ENCODE assay signal across 29 cellular contexts in genomic region chr1:246065592-246065991, GRCh38.
DNase-seq lines count a peak whose midpoint lies in the region; ATAC-seq and TF ChIP-seq lines count a peak whose summit lies in the region.
"Had no signal": no experiment of that assay in that cellular context is flagged by ENCODE, and none has a peak within 500 bp of the region (broad histone marks: within the 10 kb centered on the region; RNA-seq: fewer than 3 reads in every experiment).

No MANE protein-coding gene starts in this region.

- H4K8ac ChIP-seq in H9 (replicated peaks; ENCODE audit: insufficient read length, low read depth, low read length): no peak overlapping the region

- no peak for DNase-seq in H9
- no peak for DNase-seq in WTC11 (ENCODE audit: low spot score)
- DNase-seq in renal cortical epithelial cell (ENCODE audit: low read depth): peak; percentile 9
- no peak for DNase-seq in activated T-helper 2 cell treated with anti-CD3 and anti-CD28 coated beads, Interferon-gamma antibody, Interleukin-2, Interleukin-4, amounts not matched to agents 10 μg/mL and 5 μg/mL and 100 μg/mL, durations not matched to agents 14 hours and 24 hours and 36 hours (ENCODE audit: low spot score)
- DNase-seq in brain microvascular endothelial cell: no peak
- no peak for DNase-seq in T-helper 9 cell
- no peak for DNase-seq in SW480 (ENCODE audit: low spot score)
- DNase-seq: AML-193; CD4-positive, alpha-beta memory T cell; COR-L47; DMS 273 treated with DMSO at 0.1 percent for 48 hours; DMS79; EL; GF-D8; HCEC 1CT; IMR-90; KG1; MM.1S; NCI-H1417; NCI-H1694; NCI-H2029 treated with DMSO at 0.1 percent for 48 hours; NCI-H446 treated with DMSO at 0.1 percent for 48 hours; NCI-H526; NCI-H82; NK-92 treated with Interleukin-12 subunit alpha and Interleukin-12 subunit beta, amount 100 ng/mL, for 24 hours; RPMI8226; SHP77 had no signal

- POLR2A ChIA-PET in WTC11 (lab: Charles Lee): no interaction called here

- H3K36me3 ChIP-seq in iPS-18a (ENCODE audit: control insufficient read depth, low read depth, low read length) (no peaks in the 10 kb centered on the region), brain microvascular endothelial cell (replicated peaks) (no peaks in the 10 kb centered on the region)
- H3K36me3 ChIP-seq: BLaER1 treated with 17β-estradiol and CSF1 and Interleukin-3, amounts not matched to agents 10 nM and 100 nM had no signal

- no peak overlapping the region for H4K91ac ChIP-seq in H9 (ENCODE audit: insufficient read length, low read depth, low read length)

- peaks cover 3% of the 10 kb centered on the region for H3K4me1 ChIP-seq in H9 (ENCODE audit: insufficient read depth, low read length)
- peaks cover 39% of the 10 kb centered on the region for H3K4me1 ChIP-seq in iPS-18a (ENCODE audit: control insufficient read depth, low read depth, low read length)

- H3K4me3 ChIP-seq in iPS-18a (ENCODE audit: low read length) (peak overlapping the region; percentile 23), brain microvascular endothelial cell (ENCODE audit: low read depth, low read length) (no peak overlapping the region)
- H3K4me3 ChIP-seq: BLaER1 treated with 17β-estradiol and CSF1 and Interleukin-3, amounts not matched to agents 10 nM and 100 nM had no signal

- in situ Hi-C loops in brain microvascular endothelial cell (cut with HindIII; ENCODE audit: low pct_ligation_motif_present, low sequenced_read_pairs): no loop called here

- H3K79me2 ChIP-seq in H9 (ENCODE audit: insufficient read depth, low read length): no peaks in the 10 kb centered on the region

- intact Hi-C loops in activated T-helper 2 cell treated with anti-CD3 and anti-CD28 coated beads, Interferon-gamma antibody, Interleukin-2, Interleukin-4, amounts not matched to agents 10 μg/mL and 5 μg/mL and 100 μg/mL, durations not matched to agents 14 hours and 24 hours and 36 hours (cut with micrococcal nuclease): no loop called here

- no peak overlapping the region for H2AK5ac ChIP-seq in H9 (ENCODE audit: insufficient read length, low read length)

- no peak overlapping the region for H3K23ac ChIP-seq in H9 (ENCODE audit: insufficient read length, low read depth, low read length)

- H3K4me1 Mint-ChIP-seq in H9: peaks cover 60 to 68% of the 10 kb centered on the region in 2 experiments
- H3K4me1 Mint-ChIP-seq in WTC11: peaks cover 45% of the 10 kb centered on the region
- peaks cover 9% of the 10 kb centered on the region for H3K4me1 Mint-ChIP-seq in activated T-helper 2 cell treated with anti-CD3 and anti-CD28 coated beads, Interferon-gamma antibody, Interleukin-2, Interleukin-4, amounts not matched to agents 10 μg/mL and 5 μg/mL and 100 μg/mL, durations not matched to agents 14 hours and 24 hours and 36 hours (ENCODE audit: low read depth)

- TF ChIP-seq CTCF in H9 (conservative IDR thresholded peaks at IDR 0.05) (no peak), WTC11 (IDR thresholded peaks at IDR 0.05) (no peak), brain microvascular endothelial cell (IDR thresholded peaks at IDR 0.05; ENCODE audit: low read depth, low read length, missing control alignments) (no peak)

- H2BK5ac ChIP-seq in H9 (ENCODE audit: insufficient read length, low read length): no peak overlapping the region

- no CpG with 5 or more reads among the region's 3 CpGs for whole genome bisulfite sequencing in H9 (ENCODE audit: extremely low coverage, insufficient read length, low lambda C conversion rate)

- H4K20me1 ChIP-seq in H9 (ENCODE audit: control insufficient read depth, insufficient read depth, insufficient read length): no peaks in the 10 kb centered on the region
- H4K20me1 ChIP-seq: BLaER1 treated with 17β-estradiol and CSF1 and Interleukin-3, amounts not matched to agents 10 nM and 100 nM had no signal

- H3T11ph ChIP-seq in H9 (ENCODE audit: low read length): no peak overlapping the region

- H3K27me3 Mint-ChIP-seq in H9 (ENCODE audit: low read depth) (peaks cover 7% of the 10 kb centered on the region; the same call in 1 of the 2 replicates), WTC11 (ENCODE audit: low read depth) (peaks cover 76% of the 10 kb centered on the region)
- no peaks in the 10 kb centered on the region for H3K27me3 Mint-ChIP-seq in activated T-helper 2 cell treated with anti-CD3 and anti-CD28 coated beads, Interferon-gamma antibody, Interleukin-2, Interleukin-4, amounts not matched to agents 10 μg/mL and 5 μg/mL and 100 μg/mL, durations not matched to agents 14 hours and 24 hours and 36 hours (ENCODE audit: low read depth)
- H3K27me3 Mint-ChIP-seq: CD4-positive, alpha-beta memory T cell had no signal

- H3K9ac ChIP-seq in H9 (ENCODE audit: extremely low read depth, insufficient read length, low read length): no peak overlapping the region
- H3K9ac ChIP-seq in iPS-18a (ENCODE audit: low read length): no peak overlapping the region
- H3K9ac ChIP-seq: BLaER1 treated with 17β-estradiol and CSF1 and Interleukin-3, amounts not matched to agents 10 nM and 100 nM had no signal

- H3K27ac Mint-ChIP-seq in H9: peak overlapping the region in 2 of 3 experiments; percentile 7 to 59; a peak in 3 of 7 replicates
- H3K27ac Mint-ChIP-seq in WTC11: no peak overlapping the region
- H3K27ac Mint-ChIP-seq in activated T-helper 2 cell treated with anti-CD3 and anti-CD28 coated beads, Interferon-gamma antibody, Interleukin-2, Interleukin-4, amounts not matched to agents 10 μg/mL and 5 μg/mL and 100 μg/mL, durations not matched to agents 14 hours and 24 hours and 36 hours: no peak overlapping the region
- H3K27ac Mint-ChIP-seq: CD4-positive, alpha-beta memory T cell had no signal

- H3K4me3 Mint-ChIP-seq in H9 (peak overlapping the region in 1 of 2 experiments; percentile 54; a peak in 1 of 5 replicates), WTC11 (no peak overlapping the region)
- no peak overlapping the region for H3K4me3 Mint-ChIP-seq in activated T-helper 2 cell treated with anti-CD3 and anti-CD28 coated beads, Interferon-gamma antibody, Interleukin-2, Interleukin-4, amounts not matched to agents 10 μg/mL and 5 μg/mL and 100 μg/mL, durations not matched to agents 14 hours and 24 hours and 36 hours (ENCODE audit: low read depth)
- H3K4me3 Mint-ChIP-seq: CD4-positive, alpha-beta memory T cell had no signal

- H3K79me1 ChIP-seq in H9 (ENCODE audit: insufficient read depth, low read depth, low read length, poor library complexity, severe bottlenecking): no peaks in the 10 kb centered on the region

- H4K5ac ChIP-seq in H9 (ENCODE audit: insufficient read length, low read depth, low read length): no peak overlapping the region

- H3K27me3 ChIP-seq in H9 (ENCODE audit: insufficient read depth, low read length) (no peaks in the 10 kb centered on the region), iPS-18a (ENCODE audit: control insufficient read depth, insufficient read depth, low read length) (peaks cover 14% of the 10 kb centered on the region), brain microvascular endothelial cell (replicated peaks) (no peaks in the 10 kb centered on the region)
- H3K27me3 ChIP-seq: BLaER1 treated with 17β-estradiol and CSF1 and Interleukin-3, amounts not matched to agents 10 nM and 100 nM had no signal

- no peak overlapping the region for H3K4me2 ChIP-seq in H9 (ENCODE audit: insufficient read depth, insufficient read length, low read length)

- H3K36me3 Mint-ChIP-seq in H9 (ENCODE audit: insufficient read depth in 1 of 3, low read depth in 3 of 3) (no peaks in the 10 kb centered on the region), WTC11 (no peaks in the 10 kb centered on the region)
- H3K36me3 Mint-ChIP-seq in activated T-helper 2 cell treated with anti-CD3 and anti-CD28 coated beads, Interferon-gamma antibody, Interleukin-2, Interleukin-4, amounts not matched to agents 10 μg/mL and 5 μg/mL and 100 μg/mL, durations not matched to agents 14 hours and 24 hours and 36 hours (ENCODE audit: low read depth): no peaks in the 10 kb centered on the region

- 0 out of 2 replicates have a peak, but pooled peaks have one; percentile 13 for ATAC-seq in WTC11

- no peak overlapping the region for H2BK20ac ChIP-seq in H9 (ENCODE audit: low read depth, low read length, poor library complexity, severe bottlenecking)

- no peak overlapping the region for H3K18ac ChIP-seq in H9 (ENCODE audit: insufficient read length, low read depth, low read length)

- CTCF ChIA-PET in WTC11 (lab: Charles Lee): no interaction called here

- H3K9me3 Mint-ChIP-seq in H9 (no peaks in the 10 kb centered on the region), WTC11 (no peaks in the 10 kb centered on the region)
- H3K9me3 Mint-ChIP-seq in activated T-helper 2 cell treated with anti-CD3 and anti-CD28 coated beads, Interferon-gamma antibody, Interleukin-2, Interleukin-4, amounts not matched to agents 10 μg/mL and 5 μg/mL and 100 μg/mL, durations not matched to agents 14 hours and 24 hours and 36 hours: no peaks in the 10 kb centered on the region
- H3K9me3 Mint-ChIP-seq: CD4-positive, alpha-beta memory T cell had no signal

- no peak overlapping the region for H2BK15ac ChIP-seq in H9 (ENCODE audit: low read depth, low read length)

- H3K23me2 ChIP-seq in H9 (ENCODE audit: insufficient read length, low read depth, low read length, poor library complexity, severe bottlenecking): no peaks in the 10 kb centered on the region

- H3K9me3 ChIP-seq in H9 (ENCODE audit: control insufficient read depth, low read depth, low read length): no peaks in the 10 kb centered on the region
- H3K9me3 ChIP-seq in iPS-18a (ENCODE audit: control insufficient read depth, low read depth, low read length): no peaks in the 10 kb centered on the region
- H3K9me3 ChIP-seq: BLaER1 treated with 17β-estradiol and CSF1 and Interleukin-3, amounts not matched to agents 10 nM and 100 nM had no signal

- no peak overlapping the region for H2BK120ac ChIP-seq in H9 (ENCODE audit: low read depth, low read length, poor library complexity, severe bottlenecking)

- no peak overlapping the region for H2AFZ ChIP-seq in H9 (ENCODE audit: low read length)

- H3K27ac ChIP-seq in H9 (ENCODE audit: insufficient read length, low read depth, low read length) (no peak overlapping the region), iPS-18a (ENCODE audit: low read length) (no peak overlapping the region), brain microvascular endothelial cell (no peak overlapping the region)
- H3K27ac ChIP-seq: BLaER1 treated with 17β-estradiol and CSF1 and Interleukin-3, amounts not matched to agents 10 nM and 100 nM had no signal

- H3K14ac ChIP-seq in H9 (ENCODE audit: insufficient read depth, low read length): no peak overlapping the region

- H2BK12ac ChIP-seq in H9 (ENCODE audit: insufficient read length, low read depth, low read length): no peak overlapping the region

- no peak overlapping the region for H3K56ac ChIP-seq in H9 (ENCODE audit: insufficient read length, low read depth, low read length)

- H3K4ac ChIP-seq in H9 (ENCODE audit: low read depth, low read length): no peak overlapping the region

TF ChIP-seq in WTC11, 78 proteins besides CTCF, POLR2A, EP300 and RAD21 (continues in another document):
- no peak for TF ChIP-seq ZNF219 (CRISPR knock-in tag; IDR thresholded peaks at IDR 0.05; ENCODE audit: borderline replicate concordance)
- TF ChIP-seq MXD4 (CRISPR knock-in tag; IDR thresholded peaks at IDR 0.05; ENCODE audit: borderline replicate concordance): no peak
- TF ChIP-seq ATF1 (CRISPR knock-in tag; IDR thresholded peaks at IDR 0.05): no peak
- TF ChIP-seq JAZF1 (CRISPR knock-in tag; IDR thresholded peaks at IDR 0.05): no peak

Comparison
In these comparisons a context has a peak if more than half of its experiments do, and no peak if none do; other contexts are left out.
1. H3K27ac Mint-ChIP-seq: peak in H9 (2 of 3); none in WTC11 (single experiment) and activated T-helper 2 cell treated with anti-CD3 and anti-CD28 coated beads, Interferon-gamma antibody, Interleukin-2, Interleukin-4, amounts not matched to agents 10 μg/mL and 5 μg/mL and 100 μg/mL, durations not matched to agents 14 hours and 24 hours and 36 hours (single experiment).